ENCODE assay signal across 16 cellular contexts in the genomic region with DNA sequence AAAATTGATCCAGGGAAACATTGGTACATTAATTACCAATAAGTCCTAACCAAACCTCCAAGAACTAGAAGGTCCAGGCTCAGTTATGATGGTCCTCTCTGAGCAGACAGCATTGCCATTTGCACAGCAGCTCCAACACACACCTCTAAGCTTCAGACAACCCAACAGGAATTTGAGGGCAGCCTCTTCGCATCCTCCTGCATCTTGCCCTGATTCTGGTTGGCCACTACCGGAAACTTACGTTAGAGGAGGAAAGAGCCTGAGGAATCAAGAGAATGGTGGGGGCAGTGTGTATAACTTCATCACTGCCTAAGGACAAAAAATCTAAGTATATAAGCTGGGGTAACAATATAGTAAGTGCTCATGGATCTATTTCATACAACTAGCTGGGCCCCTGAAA. TPM values are rescaled to one million over a fixed set of nuclear protein-coding genes. Genes with fewer than 3 reads are reported as not detected.
A peak's percentile ranks its signal among the peaks of the same experiment; 100 is the strongest.
DNase-seq lines count a peak whose midpoint lies in the region; ATAC-seq and TF ChIP-seq lines count a peak whose summit lies in the region.
"Had no signal": no experiment of that assay in that cellular context is flagged by ENCODE, and none has a peak within 500 bp of the region (broad histone marks: within the 10 kb centered on the region; RNA-seq: fewer than 3 reads in every experiment).

No MANE protein-coding gene starts in this region.

- DNase-seq in activated T-cell treated with anti-CD3 and anti-CD28 coated beads, Interleukin-2, amount 50 U/mL, for 24 hours, result peak; percentile 36
- DNase-seq in activated T-cell treated with anti-CD3 and anti-CD28 coated beads, Interleukin-2, amount 50 U/mL, for 48 hours, result no peak
- DNase-seq in OCI-LY7 (ENCODE audit: low spot score), result peak; percentile 46
- DNase-seq in activated naive CD4-positive, alpha-beta T cell treated with anti-CD3 and anti-CD28 coated beads, Interleukin-2, amount 50 U/mL, for 72 hours (ENCODE audit: low spot score in 2 of 2), result no peak
- no peak for DNase-seq in GDM1 (lab: John Stamatoyannopoulos, UW)
- DNase-seq: Caco-2, caudate nucleus, NCI-H1694, NCI-H510A treated with DMSO at 0.1 percent for 48 hours, ovary, SW 1271 had no signal

- peaks cover 91% of the 10 kb centered on the region for H3K4me1 ChIP-seq in OCI-LY7 (ENCODE audit: insufficient read depth, low read length, poor library complexity, severe bottlenecking)
- peaks cover 25 to 36% of the 10 kb centered on the region in 2 experiments for H3K4me1 ChIP-seq in neutrophil (ENCODE audit: control insufficient read depth in 1 of 2, insufficient read depth in 1 of 2, low read depth in 1 of 2, low read length in 1 of 2)

- H3K4me3 ChIP-seq in OCI-LY7 (ENCODE audit: low read depth, low read length, poor library complexity, severe bottlenecking), result peak overlapping the region; percentile 67
- H3K4me3 ChIP-seq in neutrophil (ENCODE audit: low read depth in 1 of 2, low read length in 1 of 2), result no peak overlapping the region
- H3K4me3 ChIP-seq: K562, ovary, skin epidermis had no signal

- H3K4me1 Mint-ChIP-seq in activated T-cell treated with anti-CD3 and anti-CD28 coated beads, Interleukin-2, amount 50 U/mL, for 24 hours (ENCODE audit: low read depth), result peaks cover 80% of the 10 kb centered on the region

- H3K27me3 ChIP-seq in neutrophil, result no peaks in the 10 kb centered on the region
- H3K27me3 ChIP-seq: ovary had no signal

- intact Hi-C loops in OCI-LY7 (cut with micrococcal nuclease; ENCODE audit: unreplicated experiment), result loop anchor here (2.0 to 10.0 kb wide), 2 partner anchors 15 to 533 kb away; partner anchors contain the start of genes ABI3 and GNGT2

- H3K36me3 Mint-ChIP-seq in activated T-cell treated with anti-CD3 and anti-CD28 coated beads, Interleukin-2, amount 50 U/mL, for 24 hours (ENCODE audit: low read depth), result peaks cover 27% of the 10 kb centered on the region
- peaks cover 9 to 13% of the 10 kb centered on the region in 2 donors for H3K36me3 Mint-ChIP-seq in activated naive CD4-positive, alpha-beta T cell treated with anti-CD3 and anti-CD28 coated beads, Interleukin-2, amount 50 U/mL, for 72 hours

- no peak overlapping the region for H2AFZ ChIP-seq in OCI-LY7 (ENCODE audit: low read length)

- no peaks in the 10 kb centered on the region for H3K9me2 ChIP-seq in OCI-LY7 (ENCODE audit: insufficient read depth, low read length)

- H3K9me3 ChIP-seq in OCI-LY7 (ENCODE audit: low read length), result no peaks in the 10 kb centered on the region
- no peaks in the 10 kb centered on the region for H3K9me3 ChIP-seq in neutrophil
- H3K9me3 ChIP-seq: Caco-2, ovary had no signal

- H3K27ac Mint-ChIP-seq in activated T-cell treated with anti-CD3 and anti-CD28 coated beads, Interleukin-2, amount 50 U/mL, for 24 hours, result peak overlapping the region; percentile 92
- H3K27ac Mint-ChIP-seq in activated naive CD4-positive, alpha-beta T cell treated with anti-CD3 and anti-CD28 coated beads, Interleukin-2, amount 50 U/mL, for 72 hours, result peak overlapping the region; percentile 86 to 92

- CTCF ChIA-PET in OCI-LY7 (lab: Charles Lee; ENCODE audit: unreplicated experiment), result interaction anchor here (1.2 kb wide), 1 partner anchor 14 kb away, joined by 7 read pairs; no protein-coding TSS in a partner anchor

- H3K27ac ChIP-seq in OCI-LY7 (ENCODE audit: low read depth, low read length, poor library complexity, severe bottlenecking) (peak overlapping the region; percentile 94), neutrophil (peak overlapping the region; percentile 43)
- H3K27ac ChIP-seq: ovary had no signal

- TF ChIP-seq CTCF in OCI-LY7 (conservative IDR thresholded peaks at IDR 0.05; ENCODE audit: low read length) (0 out of 2 replicates have a peak, but pooled peaks have one; percentile 19), neutrophil (IDR thresholded peaks at IDR 0.05) (no peak)

- POLR2A ChIA-PET in OCI-LY7 (lab: Charles Lee), result interaction anchor here (1.2 to 5.4 kb wide), 4 partner anchors 8 to 40 kb away, joined by 3 to 124 read pairs (median 4); partner anchors contain the start of gene FAM117A

- H3K9me3 Mint-ChIP-seq in activated T-cell treated with anti-CD3 and anti-CD28 coated beads, Interleukin-2, amount 50 U/mL, for 24 hours, result no peaks in the 10 kb centered on the region
- peaks cover 0 to 5% of the 10 kb centered on the region in 2 donors for H3K9me3 Mint-ChIP-seq in activated naive CD4-positive, alpha-beta T cell treated with anti-CD3 and anti-CD28 coated beads, Interleukin-2, amount 50 U/mL, for 72 hours

- peak overlapping the region; percentile 91 for H3K4me2 ChIP-seq in OCI-LY7 (ENCODE audit: low read length)

- no peaks in the 10 kb centered on the region for H4K20me1 ChIP-seq in OCI-LY7 (ENCODE audit: insufficient read depth, low read length)

- peaks cover 34% of the 10 kb centered on the region for H3K36me3 ChIP-seq in OCI-LY7 (ENCODE audit: insufficient read depth, low read length)
- H3K36me3 ChIP-seq in neutrophil, result no peaks in the 10 kb centered on the region
- H3K36me3 ChIP-seq: ovary had no signal

- peak overlapping the region; percentile 45 for H3K4me3 Mint-ChIP-seq in activated T-cell treated with anti-CD3 and anti-CD28 coated beads, Interleukin-2, amount 50 U/mL, for 24 hours

- no TSS peak for BruUV-seq in OCI-LY7 (replicated peaks; lab: Mats Ljungman, UMichigan)

- no peaks in the 10 kb centered on the region for H3K27me3 Mint-ChIP-seq in activated T-cell treated with anti-CD3 and anti-CD28 coated beads, Interleukin-2, amount 50 U/mL, for 24 hours

- peaks cover 84% of the 10 kb centered on the region for H3K79me2 ChIP-seq in OCI-LY7 (ENCODE audit: insufficient read depth, low read depth, low read length)

- peak in 1 of 2 donors; percentile 2 for ATAC-seq in activated naive CD4-positive, alpha-beta T cell treated with anti-CD3 and anti-CD28 coated beads, Interleukin-2, amount 50 U/mL, for 72 hours
- ATAC-seq in HG02759 (IDR thresholded peaks at IDR 0.05; ENCODE audit: unreplicated experiment), result no peak
- no peak for ATAC-seq in GM18861 (IDR thresholded peaks at IDR 0.05; ENCODE audit: unreplicated experiment)

RNA-seq across cellular contexts. Expression of gene FAM117A, which starts 15.7 kb away (rescaled TPM):
- total RNA-seq in OCI-LY7 (2014; rRNA removed; shearing (Covaris generic)), result 29.9 and 40.4 TPM in 2 replicates
- 44.3 and 45.2 TPM in 2 replicates for total RNA-seq in OCI-LY7 (2022)
- 10 to 100 TPM; 13.3 to 25.0 TPM for total RNA-seq in activated naive CD4-positive, alpha-beta T cell treated with anti-CD3 and anti-CD28 coated beads, Interleukin-2, amount 50 U/mL, for 72 hours

RNA-seq across cellular contexts. Expression of gene KAT7, which starts 40.3 kb away (rescaled TPM):
- 41.0 and 43.3 TPM in 2 replicates for total RNA-seq in OCI-LY7 (2014; rRNA removed; shearing (Covaris generic))
- 70.3 and 76.8 TPM in 2 replicates for total RNA-seq in OCI-LY7 (2022)
- 100 to 1,000 TPM in 1 of 2 donors, 10 to 100 TPM in 1; 75.4 to 119 TPM for total RNA-seq in activated naive CD4-positive, alpha-beta T cell treated with anti-CD3 and anti-CD28 coated beads, Interleukin-2, amount 50 U/mL, for 72 hours

RNA-seq across cellular contexts. Expression of gene SLC35B1, which starts 40.5 kb away (rescaled TPM):
- 38.1 and 51.2 TPM in 2 replicates for total RNA-seq in OCI-LY7 (2014; rRNA removed; shearing (Covaris generic))
- 48.9 and 51.4 TPM in 2 replicates for total RNA-seq in OCI-LY7 (2022)
- total RNA-seq in activated naive CD4-positive, alpha-beta T cell treated with anti-CD3 and anti-CD28 coated beads, Interleukin-2, amount 50 U/mL, for 72 hours, result 10 to 100 TPM; 36.2 to 44.1 TPM

Comparison
In these comparisons a context has a peak if more than half of its experiments do, and no peak if none do; other contexts are left out.
1. DNase-seq: peak in activated T-cell treated with anti-CD3 and anti-CD28 coated beads, Interleukin-2, amount 50 U/mL, for 24 hours (single experiment) and OCI-LY7 (single experiment); none in activated T-cell treated with anti-CD3 and anti-CD28 coated beads, Interleukin-2, amount 50 U/mL, for 48 hours (0 of 2), activated naive CD4-positive, alpha-beta T cell treated with anti-CD3 and anti-CD28 coated beads, Interleukin-2, amount 50 U/mL, for 72 hours (0 of 2) and GDM1 (single experiment).